Comparison of ENCODE assay signal across 1 cellular context in the genomic region with DNA sequence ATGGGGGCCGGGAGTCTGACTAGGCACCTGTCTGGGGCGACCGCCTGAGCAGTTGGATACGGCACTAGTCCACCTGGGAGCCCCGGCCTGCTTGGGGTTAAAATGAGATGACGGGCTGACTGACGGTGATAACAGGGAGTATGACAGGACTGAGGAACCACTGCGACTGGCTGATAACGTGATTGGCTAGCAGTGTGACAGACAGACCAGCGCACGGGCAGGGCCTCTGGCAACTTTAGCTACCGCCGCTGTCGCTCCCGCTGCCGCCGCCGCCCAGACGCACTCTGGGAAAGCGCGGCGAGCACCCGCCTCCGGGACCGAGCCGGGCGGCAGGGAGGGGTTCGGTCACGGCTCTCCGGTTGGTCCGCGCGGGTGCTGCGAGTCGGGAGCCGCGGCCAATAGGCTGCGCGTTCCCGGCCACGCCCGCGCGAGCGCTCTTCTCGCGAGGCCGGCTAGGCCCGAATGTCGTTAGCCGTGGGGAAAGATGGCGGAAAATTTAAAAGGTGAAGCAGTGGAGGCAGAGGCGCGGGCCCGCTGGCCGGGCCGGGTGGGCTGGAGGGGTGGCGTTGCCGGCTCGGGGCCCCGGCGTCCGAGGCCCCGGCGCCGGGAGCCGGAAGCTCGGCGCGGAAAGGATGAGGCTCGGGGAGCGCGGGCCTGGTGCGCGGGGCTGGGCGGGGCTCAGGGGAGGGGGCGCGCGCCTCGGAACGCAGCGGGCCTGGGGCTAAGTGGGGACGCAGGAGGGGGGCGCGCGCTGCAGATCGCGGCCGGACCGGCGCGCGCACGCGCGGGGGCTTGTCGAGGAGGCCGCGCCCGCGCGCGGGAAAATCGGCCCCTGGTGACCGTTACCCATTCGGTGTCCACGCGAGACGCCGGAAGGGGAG.
TF ChIP-seq lines count a peak whose summit lies in the region.

A gene with protein sequence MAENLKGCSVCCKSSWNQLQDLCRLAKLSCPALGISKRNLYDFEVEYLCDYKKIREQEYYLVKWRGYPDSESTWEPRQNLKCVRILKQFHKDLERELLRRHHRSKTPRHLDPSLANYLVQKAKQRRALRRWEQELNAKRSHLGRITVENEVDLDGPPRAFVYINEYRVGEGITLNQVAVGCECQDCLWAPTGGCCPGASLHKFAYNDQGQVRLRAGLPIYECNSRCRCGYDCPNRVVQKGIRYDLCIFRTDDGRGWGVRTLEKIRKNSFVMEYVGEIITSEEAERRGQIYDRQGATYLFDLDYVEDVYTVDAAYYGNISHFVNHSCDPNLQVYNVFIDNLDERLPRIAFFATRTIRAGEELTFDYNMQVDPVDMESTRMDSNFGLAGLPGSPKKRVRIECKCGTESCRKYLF (plus strand): TSS at position 434 of the 881 bp plus-strand sequence. CDS start 51 bp downstream, at position 485.

TF ChIP-seq in HepG2, 621 proteins besides CTCF, POLR2A, EP300 and RAD21 (continued from another document and continues in another):
- TF ChIP-seq, protein P1, sequence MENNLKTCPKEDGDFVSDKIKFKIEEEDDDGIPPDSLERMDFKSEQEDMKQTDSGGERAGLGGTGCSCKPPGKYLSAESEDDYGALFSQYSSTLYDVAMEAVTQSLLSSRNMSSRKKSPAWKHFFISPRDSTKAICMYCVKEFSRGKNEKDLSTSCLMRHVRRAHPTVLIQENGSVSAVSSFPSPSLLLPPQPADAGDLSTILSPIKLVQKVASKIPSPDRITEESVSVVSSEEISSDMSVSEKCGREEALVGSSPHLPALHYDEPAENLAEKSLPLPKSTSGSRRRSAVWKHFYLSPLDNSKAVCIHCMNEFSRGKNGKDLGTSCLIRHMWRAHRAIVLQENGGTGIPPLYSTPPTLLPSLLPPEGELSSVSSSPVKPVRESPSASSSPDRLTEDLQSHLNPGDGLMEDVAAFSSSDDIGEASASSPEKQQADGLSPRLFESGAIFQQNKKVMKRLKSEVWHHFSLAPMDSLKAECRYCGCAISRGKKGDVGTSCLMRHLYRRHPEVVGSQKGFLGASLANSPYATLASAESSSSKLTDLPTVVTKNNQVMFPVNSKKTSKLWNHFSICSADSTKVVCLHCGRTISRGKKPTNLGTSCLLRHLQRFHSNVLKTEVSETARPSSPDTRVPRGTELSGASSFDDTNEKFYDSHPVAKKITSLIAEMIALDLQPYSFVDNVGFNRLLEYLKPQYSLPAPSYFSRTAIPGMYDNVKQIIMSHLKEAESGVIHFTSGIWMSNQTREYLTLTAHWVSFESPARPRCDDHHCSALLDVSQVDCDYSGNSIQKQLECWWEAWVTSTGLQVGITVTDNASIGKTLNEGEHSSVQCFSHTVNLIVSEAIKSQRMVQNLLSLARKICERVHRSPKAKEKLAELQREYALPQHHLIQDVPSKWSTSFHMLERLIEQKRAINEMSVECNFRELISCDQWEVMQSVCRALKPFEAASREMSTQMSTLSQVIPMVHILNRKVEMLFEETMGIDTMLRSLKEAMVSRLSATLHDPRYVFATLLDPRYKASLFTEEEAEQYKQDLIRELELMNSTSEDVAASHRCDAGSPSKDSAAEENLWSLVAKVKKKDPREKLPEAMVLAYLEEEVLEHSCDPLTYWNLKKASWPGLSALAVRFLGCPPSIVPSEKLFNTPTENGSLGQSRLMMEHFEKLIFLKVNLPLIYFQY (CRISPR knock-in tag; IDR thresholded peaks at IDR 0.05; ENCODE audit: borderline replicate concordance), result no peak
- TF ChIP-seq THYN1 (CRISPR knock-in tag; IDR thresholded peaks at IDR 0.05; ENCODE audit: borderline replicate concordance, low read depth), result no peak
- TF ChIP-seq, protein P2, sequence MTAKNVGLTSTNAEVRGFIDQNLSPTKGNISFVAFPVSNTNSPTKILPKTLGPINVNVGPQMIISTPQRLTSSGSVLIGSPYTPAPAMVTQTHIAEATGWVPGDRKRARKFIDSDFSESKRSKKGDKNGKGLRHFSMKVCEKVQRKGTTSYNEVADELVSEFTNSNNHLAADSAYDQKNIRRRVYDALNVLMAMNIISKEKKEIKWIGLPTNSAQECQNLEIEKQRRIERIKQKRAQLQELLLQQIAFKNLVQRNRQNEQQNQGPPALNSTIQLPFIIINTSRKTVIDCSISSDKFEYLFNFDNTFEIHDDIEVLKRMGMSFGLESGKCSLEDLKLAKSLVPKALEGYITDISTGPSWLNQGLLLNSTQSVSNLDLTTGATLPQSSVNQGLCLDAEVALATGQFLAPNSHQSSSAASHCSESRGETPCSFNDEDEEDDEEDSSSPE (CRISPR knock-in tag; IDR thresholded peaks at IDR 0.05), result peak; percentile 88
- no peak for TF ChIP-seq ZBTB7B (CRISPR knock-in tag; IDR thresholded peaks at IDR 0.05)
- TF ChIP-seq ZBTB20 (CRISPR knock-in tag; IDR thresholded peaks at IDR 0.05; ENCODE audit: borderline replicate concordance, low read depth), result no peak
- 0 out of 2 replicates have a peak, but pooled peaks have one; percentile 12 for TF ChIP-seq ZNF788 (CRISPR knock-in tag; IDR thresholded peaks at IDR 0.05; ENCODE audit: borderline replicate concordance)
- no peak for TF ChIP-seq ATF1 (CRISPR knock-in tag; IDR thresholded peaks at IDR 0.05)
- TF ChIP-seq ZNF44 (CRISPR knock-in tag; IDR thresholded peaks at IDR 0.05), result no peak
- TF ChIP-seq ASH2L (IDR thresholded peaks at IDR 0.05; ENCODE audit: insufficient read length, low read depth, low read length), result no peak
- no peak for TF ChIP-seq SRF (IDR thresholded peaks at IDR 0.05; ENCODE audit: low read depth, low read length)
- no peak for TF ChIP-seq ZNF660 (CRISPR knock-in tag; IDR thresholded peaks at IDR 0.05; ENCODE audit: borderline replicate concordance, low read depth)
- TF ChIP-seq, protein P3, sequence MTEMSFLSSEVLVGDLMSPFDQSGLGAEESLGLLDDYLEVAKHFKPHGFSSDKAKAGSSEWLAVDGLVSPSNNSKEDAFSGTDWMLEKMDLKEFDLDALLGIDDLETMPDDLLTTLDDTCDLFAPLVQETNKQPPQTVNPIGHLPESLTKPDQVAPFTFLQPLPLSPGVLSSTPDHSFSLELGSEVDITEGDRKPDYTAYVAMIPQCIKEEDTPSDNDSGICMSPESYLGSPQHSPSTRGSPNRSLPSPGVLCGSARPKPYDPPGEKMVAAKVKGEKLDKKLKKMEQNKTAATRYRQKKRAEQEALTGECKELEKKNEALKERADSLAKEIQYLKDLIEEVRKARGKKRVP (CRISPR knock-in tag; IDR thresholded peaks at IDR 0.05), result no peak
- TF ChIP-seq SMARCC2 (IDR thresholded peaks at IDR 0.05), result no peak
- no peak for TF ChIP-seq MED13 (CRISPR knock-in tag; IDR thresholded peaks at IDR 0.05)
- TF ChIP-seq, protein P4, sequence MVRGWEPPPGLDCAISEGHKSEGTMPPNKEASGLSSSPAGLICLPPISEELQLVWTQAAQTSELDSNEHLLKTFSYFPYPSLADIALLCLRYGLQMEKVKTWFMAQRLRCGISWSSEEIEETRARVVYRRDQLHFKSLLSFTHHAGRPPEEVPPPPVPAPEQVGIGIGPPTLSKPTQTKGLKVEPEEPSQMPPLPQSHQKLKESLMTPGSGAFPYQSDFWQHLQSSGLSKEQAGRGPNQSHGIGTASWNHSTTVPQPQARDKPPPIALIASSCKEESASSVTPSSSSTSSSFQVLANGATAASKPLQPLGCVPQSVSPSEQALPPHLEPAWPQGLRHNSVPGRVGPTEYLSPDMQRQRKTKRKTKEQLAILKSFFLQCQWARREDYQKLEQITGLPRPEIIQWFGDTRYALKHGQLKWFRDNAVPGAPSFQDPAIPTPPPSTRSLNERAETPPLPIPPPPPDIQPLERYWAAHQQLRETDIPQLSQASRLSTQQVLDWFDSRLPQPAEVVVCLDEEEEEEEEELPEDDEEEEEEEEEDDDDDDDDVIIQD (CRISPR knock-in tag; IDR thresholded peaks at IDR 0.05; ENCODE audit: low read depth), result no peak
- no peak for TF ChIP-seq ZNF577 (CRISPR knock-in tag; IDR thresholded peaks at IDR 0.05; ENCODE audit: borderline replicate concordance, low read depth)
- no peak for TF ChIP-seq ZNF570 (CRISPR knock-in tag; IDR thresholded peaks at IDR 0.05; ENCODE audit: borderline replicate concordance)
- TF ChIP-seq, protein P5, sequence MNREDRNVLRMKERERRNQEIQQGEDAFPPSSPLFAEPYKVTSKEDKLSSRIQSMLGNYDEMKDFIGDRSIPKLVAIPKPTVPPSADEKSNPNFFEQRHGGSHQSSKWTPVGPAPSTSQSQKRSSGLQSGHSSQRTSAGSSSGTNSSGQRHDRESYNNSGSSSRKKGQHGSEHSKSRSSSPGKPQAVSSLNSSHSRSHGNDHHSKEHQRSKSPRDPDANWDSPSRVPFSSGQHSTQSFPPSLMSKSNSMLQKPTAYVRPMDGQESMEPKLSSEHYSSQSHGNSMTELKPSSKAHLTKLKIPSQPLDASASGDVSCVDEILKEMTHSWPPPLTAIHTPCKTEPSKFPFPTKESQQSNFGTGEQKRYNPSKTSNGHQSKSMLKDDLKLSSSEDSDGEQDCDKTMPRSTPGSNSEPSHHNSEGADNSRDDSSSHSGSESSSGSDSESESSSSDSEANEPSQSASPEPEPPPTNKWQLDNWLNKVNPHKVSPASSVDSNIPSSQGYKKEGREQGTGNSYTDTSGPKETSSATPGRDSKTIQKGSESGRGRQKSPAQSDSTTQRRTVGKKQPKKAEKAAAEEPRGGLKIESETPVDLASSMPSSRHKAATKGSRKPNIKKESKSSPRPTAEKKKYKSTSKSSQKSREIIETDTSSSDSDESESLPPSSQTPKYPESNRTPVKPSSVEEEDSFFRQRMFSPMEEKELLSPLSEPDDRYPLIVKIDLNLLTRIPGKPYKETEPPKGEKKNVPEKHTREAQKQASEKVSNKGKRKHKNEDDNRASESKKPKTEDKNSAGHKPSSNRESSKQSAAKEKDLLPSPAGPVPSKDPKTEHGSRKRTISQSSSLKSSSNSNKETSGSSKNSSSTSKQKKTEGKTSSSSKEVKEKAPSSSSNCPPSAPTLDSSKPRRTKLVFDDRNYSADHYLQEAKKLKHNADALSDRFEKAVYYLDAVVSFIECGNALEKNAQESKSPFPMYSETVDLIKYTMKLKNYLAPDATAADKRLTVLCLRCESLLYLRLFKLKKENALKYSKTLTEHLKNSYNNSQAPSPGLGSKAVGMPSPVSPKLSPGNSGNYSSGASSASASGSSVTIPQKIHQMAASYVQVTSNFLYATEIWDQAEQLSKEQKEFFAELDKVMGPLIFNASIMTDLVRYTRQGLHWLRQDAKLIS (CRISPR knock-in tag; IDR thresholded peaks at IDR 0.05), result no peak
- 0 out of 2 replicates have a peak, but pooled peaks have one; percentile 43 for TF ChIP-seq ZNF607 (CRISPR knock-in tag; IDR thresholded peaks at IDR 0.05; ENCODE audit: borderline replicate concordance)
- TF ChIP-seq ZNF850 (CRISPR knock-in tag; conservative IDR thresholded peaks at IDR 0.05), result no peak
- TF ChIP-seq, protein P6, sequence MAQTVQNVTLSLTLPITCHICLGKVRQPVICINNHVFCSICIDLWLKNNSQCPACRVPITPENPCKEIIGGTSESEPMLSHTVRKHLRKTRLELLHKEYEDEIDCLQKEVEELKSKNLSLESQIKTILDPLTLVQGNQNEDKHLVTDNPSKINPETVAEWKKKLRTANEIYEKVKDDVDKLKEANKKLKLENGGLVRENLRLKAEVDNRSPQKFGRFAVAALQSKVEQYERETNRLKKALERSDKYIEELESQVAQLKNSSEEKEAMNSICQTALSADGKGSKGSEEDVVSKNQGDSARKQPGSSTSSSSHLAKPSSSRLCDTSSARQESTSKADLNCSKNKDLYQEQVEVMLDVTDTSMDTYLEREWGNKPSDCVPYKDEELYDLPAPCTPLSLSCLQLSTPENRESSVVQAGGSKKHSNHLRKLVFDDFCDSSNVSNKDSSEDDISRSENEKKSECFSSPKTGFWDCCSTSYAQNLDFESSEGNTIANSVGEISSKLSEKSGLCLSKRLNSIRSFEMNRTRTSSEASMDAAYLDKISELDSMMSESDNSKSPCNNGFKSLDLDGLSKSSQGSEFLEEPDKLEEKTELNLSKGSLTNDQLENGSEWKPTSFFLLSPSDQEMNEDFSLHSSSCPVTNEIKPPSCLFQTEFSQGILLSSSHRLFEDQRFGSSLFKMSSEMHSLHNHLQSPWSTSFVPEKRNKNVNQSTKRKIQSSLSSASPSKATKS (CRISPR knock-in tag; IDR thresholded peaks at IDR 0.05), result no peak
- no peak for TF ChIP-seq GLI4 (CRISPR knock-in tag; IDR thresholded peaks at IDR 0.05; ENCODE audit: borderline replicate concordance)
- no peak for TF ChIP-seq TBX3 (IDR thresholded peaks at IDR 0.05; ENCODE audit: borderline replicate concordance)
- TF ChIP-seq KLF6 (CRISPR knock-in tag; IDR thresholded peaks at IDR 0.05), result no peak
- no peak for TF ChIP-seq NR2F1 (CRISPR knock-in tag; IDR thresholded peaks at IDR 0.05)
- TF ChIP-seq ZNF552 (CRISPR knock-in tag; IDR thresholded peaks at IDR 0.05; ENCODE audit: borderline replicate concordance), result no peak
- no peak for TF ChIP-seq ATAD3A (CRISPR knock-in tag; IDR thresholded peaks at IDR 0.05)
- TF ChIP-seq, protein P7, sequence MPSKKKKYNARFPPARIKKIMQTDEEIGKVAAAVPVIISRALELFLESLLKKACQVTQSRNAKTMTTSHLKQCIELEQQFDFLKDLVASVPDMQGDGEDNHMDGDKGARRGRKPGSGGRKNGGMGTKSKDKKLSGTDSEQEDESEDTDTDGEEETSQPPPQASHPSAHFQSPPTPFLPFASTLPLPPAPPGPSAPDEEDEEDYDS (CRISPR knock-in tag; IDR thresholded peaks at IDR 0.05), result peak; percentile 36; the same call in 1 of the 2 replicates
- TF ChIP-seq, protein P8, sequence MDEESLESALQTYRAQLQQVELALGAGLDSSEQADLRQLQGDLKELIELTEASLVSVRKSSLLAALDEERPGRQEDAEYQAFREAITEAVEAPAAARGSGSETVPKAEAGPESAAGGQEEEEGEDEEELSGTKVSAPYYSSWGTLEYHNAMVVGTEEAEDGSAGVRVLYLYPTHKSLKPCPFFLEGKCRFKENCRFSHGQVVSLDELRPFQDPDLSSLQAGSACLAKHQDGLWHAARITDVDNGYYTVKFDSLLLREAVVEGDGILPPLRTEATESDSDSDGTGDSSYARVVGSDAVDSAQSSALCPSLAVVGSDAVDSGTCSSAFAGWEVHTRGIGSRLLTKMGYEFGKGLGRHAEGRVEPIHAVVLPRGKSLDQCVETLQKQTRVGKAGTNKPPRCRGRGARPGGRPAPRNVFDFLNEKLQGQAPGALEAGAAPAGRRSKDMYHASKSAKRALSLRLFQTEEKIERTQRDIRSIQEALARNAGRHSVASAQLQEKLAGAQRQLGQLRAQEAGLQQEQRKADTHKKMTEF (CRISPR knock-in tag; IDR thresholded peaks at IDR 0.05), result no peak
- TF ChIP-seq, protein P9, sequence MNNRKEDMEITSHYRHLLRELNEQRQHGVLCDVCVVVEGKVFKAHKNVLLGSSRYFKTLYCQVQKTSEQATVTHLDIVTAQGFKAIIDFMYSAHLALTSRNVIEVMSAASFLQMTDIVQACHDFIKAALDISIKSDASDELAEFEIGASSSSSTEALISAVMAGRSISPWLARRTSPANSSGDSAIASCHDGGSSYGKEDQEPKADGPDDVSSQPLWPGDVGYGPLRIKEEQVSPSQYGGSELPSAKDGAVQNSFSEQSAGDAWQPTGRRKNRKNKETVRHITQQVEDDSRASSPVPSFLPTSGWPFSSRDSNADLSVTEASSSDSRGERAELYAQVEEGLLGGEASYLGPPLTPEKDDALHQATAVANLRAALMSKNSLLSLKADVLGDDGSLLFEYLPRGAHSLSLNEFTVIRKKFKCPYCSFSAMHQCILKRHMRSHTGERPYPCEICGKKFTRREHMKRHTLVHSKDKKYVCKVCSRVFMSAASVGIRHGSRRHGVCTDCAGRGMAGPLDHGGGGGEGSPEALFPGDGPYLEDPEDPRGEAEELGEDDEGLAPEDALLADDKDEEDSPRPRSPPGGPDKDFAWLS (CRISPR knock-in tag; IDR thresholded peaks at IDR 0.05; ENCODE audit: borderline replicate concordance), result no peak
- TF ChIP-seq, protein P10, sequence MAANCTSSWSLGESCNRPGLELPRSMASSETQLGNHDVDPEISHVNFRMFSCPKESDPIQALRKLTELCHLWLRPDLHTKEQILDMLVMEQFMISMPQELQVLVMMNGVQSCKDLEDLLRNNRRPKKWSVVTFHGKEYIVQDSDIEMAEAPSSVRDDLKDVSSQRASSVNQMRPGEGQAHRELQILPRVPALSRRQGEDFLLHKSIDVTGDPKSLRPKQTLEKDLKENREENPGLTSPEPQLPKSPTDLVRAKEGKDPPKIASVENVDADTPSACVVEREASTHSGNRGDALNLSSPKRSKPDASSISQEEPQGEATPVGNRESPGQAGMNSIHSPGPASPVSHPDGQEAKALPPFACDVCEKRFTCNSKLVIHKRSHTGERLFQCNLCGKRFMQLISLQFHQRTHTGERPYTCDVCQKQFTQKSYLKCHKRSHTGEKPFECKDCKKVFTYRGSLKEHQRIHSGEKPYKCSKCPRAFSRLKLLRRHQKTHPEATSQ (CRISPR knock-in tag; IDR thresholded peaks at IDR 0.05; ENCODE audit: borderline replicate concordance), result no peak
